Comparison of ENCODE assay signal across 23 cellular contexts in the genomic region with DNA sequence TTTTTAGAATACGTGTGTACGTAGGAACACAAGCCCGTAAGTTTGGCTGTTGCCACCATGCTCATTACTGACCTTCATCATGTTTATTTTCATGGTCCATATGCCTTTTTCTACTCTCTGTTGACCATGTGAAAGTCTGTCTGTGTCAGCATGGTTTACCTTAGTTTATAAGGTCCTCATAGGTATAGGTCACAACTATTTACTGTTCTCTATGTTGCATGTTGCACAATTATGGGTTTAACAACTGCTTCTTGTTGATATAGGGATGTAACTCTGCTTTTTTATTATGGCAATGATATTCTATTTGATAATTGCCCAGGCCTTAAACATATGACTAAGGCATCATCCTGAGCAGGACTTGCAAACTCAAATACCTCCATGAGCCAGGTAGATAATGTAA. TPM values are rescaled to one million over a fixed set of nuclear protein-coding genes. Genes with fewer than 3 reads are reported as not detected.
A peak's percentile ranks its signal among the peaks of the same experiment; 100 is the strongest.
DNase-seq lines count a peak whose midpoint lies in the region; ATAC-seq, FAIRE-seq and TF ChIP-seq lines count a peak whose summit lies in the region.
"Had no signal": no experiment of that assay in that cellular context is flagged by ENCODE, and none has a peak within 500 bp of the region (broad histone marks: within the 10 kb centered on the region; RNA-seq: fewer than 3 reads in every experiment).

No MANE protein-coding gene starts in this region.

- FAIRE-seq in D721Med (lab: Jason Lieb, UNC), result no peak

- CTCF ChIA-PET in MCF 10A (lab: Yijun Ruan, JAX), result no interaction called here

- no TSS peak for BruUV-seq in MCF 10A (replicated peaks; lab: Mats Ljungman, UMichigan)

- peak overlapping the region; percentile 26 to 63 for H3K27ac ChIP-seq in left lung
- no peak overlapping the region for H3K27ac ChIP-seq in substantia nigra (ENCODE audit: low read depth, low read length, poor library complexity, severe bottlenecking)
- H3K27ac ChIP-seq: BLaER1 treated with 17β-estradiol and CSF1 and Interleukin-3, amounts not matched to agents 10 nM and 100 nM; body of pancreas; KMS-11 had no signal

- no peaks in the 10 kb centered on the region for H3K36me3 ChIP-seq in left lung
- H3K36me3 ChIP-seq: BLaER1 treated with 17β-estradiol and CSF1 and Interleukin-3, amounts not matched to agents 10 nM and 100 nM; HAP-1; stomach had no signal

- no peak for ATAC-seq in stimulated activated naive CD8-positive, alpha-beta T cell treated with anti-CD3 and anti-CD28 coated beads, Interleukin-15, amount 100 ng/mL, for 72 hours
- ATAC-seq in left lung, result peak; percentile 6
- no peak for ATAC-seq in GM21786 (IDR thresholded peaks at IDR 0.05; ENCODE audit: unreplicated experiment)
- ATAC-seq in HG02610 (IDR thresholded peaks at IDR 0.05; ENCODE audit: unreplicated experiment), result no peak
- ATAC-seq: body of pancreas, left cardiac atrium had no signal

- H3K4me1 Mint-ChIP-seq in stimulated activated naive CD8-positive, alpha-beta T cell treated with anti-CD3 and anti-CD28 coated beads, Interleukin-15, Interleukin-2, amounts not matched to agents 100 ng/mL and 50 ng/mL, for 24 hours (ENCODE audit: low read depth), result peaks cover 53% of the 10 kb centered on the region
- H3K4me1 Mint-ChIP-seq in stimulated activated naive CD8-positive, alpha-beta T cell treated with anti-CD3 and anti-CD28 coated beads, Interleukin-15, amount 100 ng/mL, for 72 hours, result peaks cover 54% of the 10 kb centered on the region
- peaks cover 24% of the 10 kb centered on the region for H3K4me1 Mint-ChIP-seq in MCF 10A (ENCODE audit: insufficient read depth, unreplicated experiment)
- H3K4me1 Mint-ChIP-seq: endodermal cell, mesothelial cell of epicardium had no signal

- POLR2A ChIA-PET in MCF 10A (lab: Yijun Ruan, JAX), result interaction anchor here (1.0 to 3.4 kb wide), 5 partner anchors 14 to 89 kb away, joined by 3 to 39 read pairs (median 5); a partner anchor contains a TSS

- H3K27me3 Mint-ChIP-seq in stimulated activated naive CD8-positive, alpha-beta T cell treated with anti-CD3 and anti-CD28 coated beads, Interleukin-15, Interleukin-2, amounts not matched to agents 100 ng/mL and 50 ng/mL, for 24 hours, result no peaks in the 10 kb centered on the region
- no peaks in the 10 kb centered on the region for H3K27me3 Mint-ChIP-seq in stimulated activated naive CD8-positive, alpha-beta T cell treated with anti-CD3 and anti-CD28 coated beads, Interleukin-15, amount 100 ng/mL, for 72 hours
- no peaks in the 10 kb centered on the region for H3K27me3 Mint-ChIP-seq in MCF 10A (ENCODE audit: insufficient read depth, unreplicated experiment)
- H3K27me3 Mint-ChIP-seq: activated B cell treated with CpG ODN at 0.5 μM for 24 hours had no signal

- H3K9me3 Mint-ChIP-seq in stimulated activated naive CD8-positive, alpha-beta T cell treated with anti-CD3 and anti-CD28 coated beads, Interleukin-15, Interleukin-2, amounts not matched to agents 100 ng/mL and 50 ng/mL, for 24 hours, result peaks cover 3% of the 10 kb centered on the region
- peaks cover 0 to 4% of the 10 kb centered on the region in 2 donors for H3K9me3 Mint-ChIP-seq in stimulated activated naive CD8-positive, alpha-beta T cell treated with anti-CD3 and anti-CD28 coated beads, Interleukin-15, amount 100 ng/mL, for 72 hours
- no peaks in the 10 kb centered on the region for H3K9me3 Mint-ChIP-seq in MCF 10A (ENCODE audit: unreplicated experiment)
- H3K9me3 Mint-ChIP-seq: activated B cell treated with CpG ODN at 0.5 μM for 24 hours, endodermal cell, natural killer cell had no signal

- DNase-seq in stimulated activated naive CD8-positive, alpha-beta T cell treated with anti-CD3 and anti-CD28 coated beads, Interleukin-15, amount 100 ng/mL, for 72 hours, result no peak
- DNase-seq in MCF 10A (ENCODE audit: unreplicated experiment) (no peak), left lung (no peak), D721Med (ENCODE audit: insufficient read length, low spot score) (no peak), substantia nigra (lab: John Stamatoyannopoulos, UW) (no peak)
- DNase-seq: activated B cell treated with CpG ODN at 0.5 μM for 24 hours, DMS 273 treated with DMSO at 0.1 percent for 48 hours, endodermal cell, left cardiac atrium, natural killer cell, NCI-H1694 treated with DMSO at 0.1 percent for 48 hours, NCI-H2171 treated with DMSO at 0.1 percent for 48 hours, NCI-H69, retina had no signal

- H3K27ac Mint-ChIP-seq in stimulated activated naive CD8-positive, alpha-beta T cell treated with anti-CD3 and anti-CD28 coated beads, Interleukin-15, Interleukin-2, amounts not matched to agents 100 ng/mL and 50 ng/mL, for 24 hours, result peak overlapping the region; percentile 92
- no peak overlapping the region for H3K27ac Mint-ChIP-seq in stimulated activated naive CD8-positive, alpha-beta T cell treated with anti-CD3 and anti-CD28 coated beads, Interleukin-15, amount 100 ng/mL, for 72 hours
- H3K27ac Mint-ChIP-seq in MCF 10A (ENCODE audit: low read depth, unreplicated experiment), result peak overlapping the region; percentile 84
- H3K27ac Mint-ChIP-seq: activated B cell treated with CpG ODN at 0.5 μM for 24 hours, endodermal cell, mesothelial cell of epicardium, natural killer cell had no signal

- H3K27me3 ChIP-seq in left lung, result no peaks in the 10 kb centered on the region
- H3K27me3 ChIP-seq: BLaER1 treated with 17β-estradiol and CSF1 and Interleukin-3, amounts not matched to agents 10 nM and 100 nM; body of pancreas; stomach had no signal

- H3K9me3 ChIP-seq in left lung, result no peaks in the 10 kb centered on the region
- H3K9me3 ChIP-seq: BLaER1 treated with 17β-estradiol and CSF1 and Interleukin-3, amounts not matched to agents 10 nM and 100 nM; body of pancreas; stomach had no signal

- H3K36me3 Mint-ChIP-seq in stimulated activated naive CD8-positive, alpha-beta T cell treated with anti-CD3 and anti-CD28 coated beads, Interleukin-15, Interleukin-2, amounts not matched to agents 100 ng/mL and 50 ng/mL, for 24 hours (ENCODE audit: low read depth), result no peaks in the 10 kb centered on the region
- H3K36me3 Mint-ChIP-seq in MCF 10A (ENCODE audit: insufficient read depth, unreplicated experiment), result no peaks in the 10 kb centered on the region
- H3K36me3 Mint-ChIP-seq: mesothelial cell of epicardium, natural killer cell had no signal

- no peak overlapping the region for H3K4me3 ChIP-seq in left lung
- H3K4me3 ChIP-seq: BLaER1 treated with 17β-estradiol and CSF1 and Interleukin-3, amounts not matched to agents 10 nM and 100 nM; body of pancreas; HAP-1; stomach had no signal

- TF ChIP-seq CTCF in MCF 10A (IDR thresholded peaks at IDR 0.05; ENCODE audit: unreplicated experiment), result no peak
- TF ChIP-seq CTCF in left lung (IDR thresholded peaks at IDR 0.05), result no peak
- TF ChIP-seq CTCF in D721Med (IDR thresholded peaks at IDR 0.05; ENCODE audit: insufficient read depth, missing control alignments), result no peak

- intact Hi-C loops in MCF 10A (cut with micrococcal nuclease), result no loop called here
- intact Hi-C loops in left lung (cut with DNase I), result no loop called here

- H3K4me1 ChIP-seq in left lung, result no peaks in the 10 kb centered on the region
- H3K4me1 ChIP-seq: body of pancreas, HAP-1 had no signal

- peak overlapping the region; percentile 40 for H3K4me3 Mint-ChIP-seq in stimulated activated naive CD8-positive, alpha-beta T cell treated with anti-CD3 and anti-CD28 coated beads, Interleukin-15, Interleukin-2, amounts not matched to agents 100 ng/mL and 50 ng/mL, for 24 hours
- H3K4me3 Mint-ChIP-seq in stimulated activated naive CD8-positive, alpha-beta T cell treated with anti-CD3 and anti-CD28 coated beads, Interleukin-15, amount 100 ng/mL, for 72 hours, result peak overlapping the region in 1 of 2 donors; percentile 8
- no peak overlapping the region for H3K4me3 Mint-ChIP-seq in MCF 10A (ENCODE audit: unreplicated experiment)
- H3K4me3 Mint-ChIP-seq: activated B cell treated with CpG ODN at 0.5 μM for 24 hours, endodermal cell, mesothelial cell of epicardium had no signal

RNA-seq across cellular contexts. Expression of a gene that starts 13.4 kb away (rescaled TPM):
- total RNA-seq in MCF 10A (2022) (42.0 and 48.0 TPM in 2 replicates), left lung (10 to 100 TPM; 34.9 to 38.2 TPM)

Comparison
In these comparisons a context has a peak if more than half of its experiments do, and no peak if none do; other contexts are left out.
1. H3K27ac Mint-ChIP-seq: peak in stimulated activated naive CD8-positive, alpha-beta T cell treated with anti-CD3 and anti-CD28 coated beads, Interleukin-15, Interleukin-2, amounts not matched to agents 100 ng/mL and 50 ng/mL, for 24 hours (single experiment) and MCF 10A (single experiment); none in stimulated activated naive CD8-positive, alpha-beta T cell treated with anti-CD3 and anti-CD28 coated beads, Interleukin-15, amount 100 ng/mL, for 72 hours (0 of 2).